Comparison of ENCODE assay signal across 8 cellular contexts in the genomic region with DNA sequence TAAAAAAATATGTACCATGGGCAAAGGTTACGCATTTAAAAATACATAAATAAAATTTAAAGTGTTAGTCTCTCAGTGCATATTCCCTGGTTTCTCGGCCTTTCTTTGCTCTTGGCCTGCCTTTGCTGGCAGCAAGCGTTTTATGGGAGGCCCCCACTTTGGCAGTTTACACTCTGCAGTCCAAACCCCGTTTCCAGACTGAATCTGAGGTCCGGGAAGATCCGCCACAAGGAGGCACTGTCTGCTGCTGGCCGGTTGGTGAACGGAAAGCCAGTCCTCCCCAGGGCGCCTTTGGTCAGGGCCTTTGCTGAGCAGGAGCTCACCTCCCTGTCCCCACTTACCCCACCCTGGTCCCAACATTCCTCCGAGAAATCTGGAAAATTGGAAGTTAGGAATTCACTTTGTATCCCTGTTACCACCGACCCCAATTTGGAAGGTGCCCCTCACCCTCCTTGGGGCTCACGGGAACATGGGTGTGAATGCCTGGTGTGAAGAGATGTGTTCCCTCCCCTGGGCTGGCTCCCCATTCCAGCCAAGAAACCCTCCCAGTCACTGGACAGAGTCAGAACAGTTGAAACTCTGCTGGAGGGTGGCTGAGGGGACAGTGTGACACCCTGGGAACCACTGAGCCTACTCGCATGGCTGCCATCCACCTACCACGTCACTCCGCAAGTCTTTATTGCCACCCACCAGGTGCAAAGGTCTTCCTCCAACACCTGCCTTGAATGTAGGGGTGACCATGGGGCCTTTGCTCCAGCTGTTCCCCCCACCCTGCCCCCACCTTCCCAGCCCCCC. TPM values are rescaled to one million over a fixed set of nuclear protein-coding genes. Genes with fewer than 3 reads are reported as not detected.
A peak's percentile ranks its signal among the peaks of the same experiment; 100 is the strongest.
DNase-seq lines count a peak whose midpoint lies in the region; ATAC-seq, FAIRE-seq and TF ChIP-seq lines count a peak whose summit lies in the region.

No MANE protein-coding gene starts in this region.

- no peak overlapping the region for H2AFZ ChIP-seq in SU-DHL-6 (ENCODE audit: low read depth, low read length, severe bottlenecking)

- peak overlapping the region in 2 of 5 experiments; percentile 11 to 26 for H3K27ac Mint-ChIP-seq in brain

- no peaks in the 10 kb centered on the region for H3K9me2 ChIP-seq in SU-DHL-6 (replicated peaks; ENCODE audit: insufficient read depth, low read length)

- H3K9me3 Mint-ChIP-seq in brain: no peaks in the 10 kb centered on the region

- H3K4me1 Mint-ChIP-seq in brain: no peaks in the 10 kb centered on the region

- no peak for TF ChIP-seq POLR2A in H54 (IDR thresholded peaks at IDR 0.05; ENCODE audit: low read depth, low read length)

- TF ChIP-seq CTCF in AG10803 (conservative IDR thresholded peaks at IDR 0.05; ENCODE audit: low read length): peak; percentile 72
- peak; percentile 83 for TF ChIP-seq CTCF in SU-DHL-6 (IDR thresholded peaks at IDR 0.05; ENCODE audit: insufficient read depth, low read length, poor library complexity, severe bottlenecking)
- TF ChIP-seq CTCF in brain (conservative IDR thresholded peaks at IDR 0.05): peak; percentile 48 to 73

- no peaks in the 10 kb centered on the region for H3K36me3 ChIP-seq in SU-DHL-6 (ENCODE audit: low read length)

- H3K27ac ChIP-seq in SU-DHL-6 (ENCODE audit: low read depth, low read length): no peak overlapping the region

- no peak for FAIRE-seq in H54 (lab: Jason Lieb, UNC)

- H3K79me2 ChIP-seq in SU-DHL-6 (ENCODE audit: insufficient read depth, low read length): no peaks in the 10 kb centered on the region

- no peak overlapping the region for H3K4me3 Mint-ChIP-seq in brain

- ATAC-seq in GM19351 (IDR thresholded peaks at IDR 0.05; ENCODE audit: unreplicated experiment): no peak
- ATAC-seq in HG03571 (IDR thresholded peaks at IDR 0.05; ENCODE audit: unreplicated experiment): no peak

- H3K4me3 ChIP-seq in AG10803 (ENCODE audit: low read length) (no peak overlapping the region), SU-DHL-6 (ENCODE audit: insufficient read depth, low read length, poor library complexity, severe bottlenecking) (no peak overlapping the region)

- H3K9me3 ChIP-seq in SU-DHL-6 (ENCODE audit: insufficient read depth, low read length): no peaks in the 10 kb centered on the region

- no peaks in the 10 kb centered on the region for H3K27me3 ChIP-seq in SU-DHL-6 (ENCODE audit: low read length)

- H3K4me2 ChIP-seq in SU-DHL-6 (ENCODE audit: low read depth, low read length, poor library complexity, severe bottlenecking): no peak overlapping the region

- no peak overlapping the region for H3K9ac ChIP-seq in SU-DHL-6 (ENCODE audit: low read length)

- no peaks in the 10 kb centered on the region for H4K20me1 ChIP-seq in SU-DHL-6 (ENCODE audit: low read depth, low read length)

- H3K36me3 Mint-ChIP-seq in brain: no peaks in the 10 kb centered on the region

- DNase-seq in AG10803 (ENCODE audit: low read depth) (peak; percentile 31), H54 (ENCODE audit: insufficient read length, low spot score) (peak; percentile 77), iris pigment epithelial cell (ENCODE audit: low read depth) (peak; percentile 54)
- DNase-seq in stimulated activated CD4-positive, alpha-beta T cell treated with anti-CD3 and anti-CD28 coated beads, Interleukin-2, amount 100 ng/mL, for 4 hours (ENCODE audit: low read depth): peak; percentile 36

- no peaks in the 10 kb centered on the region for H3F3A ChIP-seq in SU-DHL-6 (ENCODE audit: insufficient read depth)

- H3K27me3 Mint-ChIP-seq in brain: no peaks in the 10 kb centered on the region

RNA-seq across cellular contexts. Expression of a gene that starts 9.4 kb away (rescaled TPM):
- polyA plus RNA-seq in brain (ENCODE audit: insufficient read depth, low read depth, low replicate concordance): 233 TPM

RNA-seq across cellular contexts. Expression of a gene that starts 15.3 kb away (rescaled TPM):
- polyA plus RNA-seq in brain (ENCODE audit: insufficient read depth, low read depth, low replicate concordance): 18.6 TPM

RNA-seq across cellular contexts. Expression of a gene that starts 22.6 kb away (rescaled TPM):
- 59.7 TPM for polyA plus RNA-seq in brain (ENCODE audit: insufficient read depth, low read depth, low replicate concordance)

RNA-seq across cellular contexts. Expression of a gene that starts 27.9 kb away (rescaled TPM):
- 13.4 TPM for polyA plus RNA-seq in brain (ENCODE audit: insufficient read depth, low read depth, low replicate concordance)

RNA-seq across cellular contexts. Expression of a gene that starts 43.8 kb away (rescaled TPM):
- 5.9 TPM for polyA plus RNA-seq in brain (ENCODE audit: insufficient read depth, low read depth, low replicate concordance)
